In the genomic region with DNA sequence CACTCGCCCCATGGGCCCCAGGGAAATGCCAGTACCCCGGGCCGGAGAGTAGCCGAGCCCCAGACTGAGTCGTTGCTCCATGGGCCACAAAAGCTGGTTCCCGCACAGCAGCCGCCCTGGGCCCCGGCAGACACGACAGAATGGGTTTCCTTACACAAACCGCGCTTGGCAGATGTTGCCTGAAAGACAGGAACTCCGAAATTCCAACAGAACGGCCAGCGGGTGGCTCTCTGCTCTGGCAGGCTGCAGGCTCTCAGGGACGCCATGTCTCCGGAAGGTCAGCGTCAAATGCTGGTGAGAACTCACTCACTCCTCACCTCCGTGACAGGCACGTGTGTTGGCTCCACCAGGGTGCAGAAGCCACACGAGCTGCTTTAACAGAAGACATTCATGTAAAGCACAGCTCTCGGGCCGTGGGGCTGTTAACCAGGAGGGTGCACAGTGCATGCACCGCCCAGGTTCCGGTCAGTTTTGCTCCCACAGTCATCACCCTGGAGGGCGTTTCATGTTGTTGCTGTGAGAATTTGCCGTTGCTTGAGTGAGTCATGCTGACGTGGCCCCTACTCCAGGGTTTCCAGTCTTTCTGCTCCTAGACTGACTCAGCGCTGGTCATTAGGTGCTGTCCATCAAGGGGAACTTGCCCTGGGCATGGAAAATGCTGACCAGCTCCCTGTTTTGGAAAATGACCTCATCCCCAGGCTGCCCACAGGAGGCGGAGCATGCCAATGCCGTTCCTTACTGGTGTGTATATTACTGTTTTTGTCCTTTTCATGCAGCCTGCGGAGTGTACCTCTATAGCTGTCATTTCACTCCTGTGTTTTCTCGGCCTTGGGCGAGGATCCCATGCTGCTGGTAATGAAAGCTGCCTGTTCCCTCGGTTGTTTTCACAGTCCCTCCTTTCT, we compare ENCODE assay signal across 1 cellular context.
TF ChIP-seq lines count a peak whose summit lies in the region.

No MANE protein-coding gene starts in this region.

TF ChIP-seq in K562, 482 proteins besides CTCF, POLR2A, EP300 and RAD21 (continued from another document and continues in another):
- TF ChIP-seq ID3 (CRISPR knock-in tag; IDR thresholded peaks at IDR 0.05) (no peak), ID3 (tag; IDR thresholded peaks at IDR 0.05) (peak; percentile 56; the same call in 1 of the 2 replicates), C11orf30 (IDR thresholded peaks at IDR 0.05; ENCODE audit: low read depth) (peak; percentile 94), UBTF (IDR thresholded peaks at IDR 0.05; ENCODE audit: borderline replicate concordance in 1 of 2, low read depth in 2 of 2, low read length in 2 of 2) (0 out of 4 replicates have a peak, but pooled peaks of 1 of the 2 experiments have one; percentile 31), ZNF584 (CRISPR knock-in tag; IDR thresholded peaks at IDR 0.05; ENCODE audit: low read depth) (no peak), MEF2A (IDR thresholded peaks at IDR 0.05; ENCODE audit: control insufficient read depth, low read depth, low read length) (peak; percentile 100), MAX (CRISPR knock-in tag; IDR thresholded peaks at IDR 0.05) (peak; percentile 91), THAP12 (CRISPR knock-in tag; IDR thresholded peaks at IDR 0.05) (no peak), NRF1 (conservative IDR thresholded peaks at IDR 0.05 in 1 of 2, IDR thresholded peaks at IDR 0.05 in 1 of 2) (peak; percentile 67 to 77), ZEB2 (IDR thresholded peaks at IDR 0.05) (no peak), POLR2AphosphoS2 (IDR thresholded peaks at IDR 0.05; ENCODE audit: low read length) (0 out of 2 replicates have a peak, but pooled peaks have one; percentile 34), NCOA6 (IDR thresholded peaks at IDR 0.05) (no peak), SNIP1 (IDR thresholded peaks at IDR 0.05; ENCODE audit: low read depth) (no peak), ZNF551 (CRISPR knock-in tag; IDR thresholded peaks at IDR 0.05) (no peak), GABPB1 (CRISPR knock-in tag; IDR thresholded peaks at IDR 0.05) (peak; percentile 66), NFIX (CRISPR knock-in tag; IDR thresholded peaks at IDR 0.05; ENCODE audit: low read depth) (no peak), PTTG1 (tag; IDR thresholded peaks at IDR 0.05; ENCODE audit: low read depth) (no peak), HDAC1 (IDR thresholded peaks at IDR 0.05) (peak in 1 of 2 experiments; percentile 50; a peak in 1 of 4 replicates), E2F3 (CRISPR knock-in tag; IDR thresholded peaks at IDR 0.05) (no peak; the same call in 1 of the 2 replicates), NKRF (IDR thresholded peaks at IDR 0.05; ENCODE audit: borderline replicate concordance) (no peak), NEUROD1 (IDR thresholded peaks at IDR 0.05; ENCODE audit: borderline replicate concordance, low read depth, low read length, partially characterized antibody) (peak; percentile 81), CEBPB (tag; IDR thresholded peaks at IDR 0.05) (no peak), KDM4B (IDR thresholded peaks at IDR 0.05; ENCODE audit: borderline replicate concordance in 2 of 2, low read depth in 1 of 2) (no peak), TRIM25 (IDR thresholded peaks at IDR 0.05; ENCODE audit: borderline replicate concordance) (no peak), NR2C1 (IDR thresholded peaks at IDR 0.05) (no peak), NR2C1 (tag; IDR thresholded peaks at IDR 0.05) (no peak), NONO (IDR thresholded peaks at IDR 0.05; ENCODE audit: low read depth in 2 of 2, low read length in 1 of 2) (peak in 1 of 2 experiments; percentile 19; a peak in 1 of 4 replicates), RBM34 (IDR thresholded peaks at IDR 0.05; ENCODE audit: borderline replicate concordance, insufficient read depth, low read length) (no peak), DEAF1 (CRISPR knock-in tag; IDR thresholded peaks at IDR 0.05) (no peak), PKNOX1 (IDR thresholded peaks at IDR 0.05) (peak; percentile 98), PCBP2 (IDR thresholded peaks at IDR 0.05; ENCODE audit: low read depth, low read length, poor library complexity, severe bottlenecking) (no peak), TGIF2 (CRISPR knock-in tag; IDR thresholded peaks at IDR 0.05) (0 out of 2 replicates have a peak, but pooled peaks have one; percentile 87), MCM3 (IDR thresholded peaks at IDR 0.05) (no peak), ARID4B (CRISPR knock-in tag; IDR thresholded peaks at IDR 0.05) (peak; percentile 78; the same call in 1 of the 2 replicates), HNRNPK (IDR thresholded peaks at IDR 0.05; ENCODE audit: low read depth, low read length, poor library complexity, severe bottlenecking) (no peak), HDAC8 (tag; IDR thresholded peaks at IDR 0.05) (0 out of 2 replicates have a peak, but pooled peaks have one; percentile 45)
- TF ChIP-seq, protein P1, sequence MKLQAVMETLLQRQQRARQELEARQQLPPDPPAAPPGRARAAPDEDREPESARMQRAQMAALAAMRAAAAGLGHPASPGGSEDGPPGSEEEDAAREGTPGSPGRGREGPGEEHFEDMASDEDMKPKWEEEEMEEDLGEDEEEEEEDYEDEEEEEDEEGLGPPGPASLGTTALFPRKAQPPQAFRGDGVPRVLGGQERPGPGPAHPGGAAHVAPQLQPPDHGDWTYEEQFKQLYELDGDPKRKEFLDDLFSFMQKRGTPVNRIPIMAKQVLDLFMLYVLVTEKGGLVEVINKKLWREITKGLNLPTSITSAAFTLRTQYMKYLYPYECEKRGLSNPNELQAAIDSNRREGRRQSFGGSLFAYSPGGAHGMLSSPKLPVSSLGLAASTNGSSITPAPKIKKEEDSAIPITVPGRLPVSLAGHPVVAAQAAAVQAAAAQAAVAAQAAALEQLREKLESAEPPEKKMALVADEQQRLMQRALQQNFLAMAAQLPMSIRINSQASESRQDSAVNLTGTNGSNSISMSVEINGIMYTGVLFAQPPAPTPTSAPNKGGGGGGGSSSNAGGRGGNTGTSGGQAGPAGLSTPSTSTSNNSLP (IDR thresholded peaks at IDR 0.05; ENCODE audit: borderline replicate concordance, low read depth, low read length) = no peak
